Comparison of ENCODE assay signal across 1 cellular context in the genomic region with DNA sequence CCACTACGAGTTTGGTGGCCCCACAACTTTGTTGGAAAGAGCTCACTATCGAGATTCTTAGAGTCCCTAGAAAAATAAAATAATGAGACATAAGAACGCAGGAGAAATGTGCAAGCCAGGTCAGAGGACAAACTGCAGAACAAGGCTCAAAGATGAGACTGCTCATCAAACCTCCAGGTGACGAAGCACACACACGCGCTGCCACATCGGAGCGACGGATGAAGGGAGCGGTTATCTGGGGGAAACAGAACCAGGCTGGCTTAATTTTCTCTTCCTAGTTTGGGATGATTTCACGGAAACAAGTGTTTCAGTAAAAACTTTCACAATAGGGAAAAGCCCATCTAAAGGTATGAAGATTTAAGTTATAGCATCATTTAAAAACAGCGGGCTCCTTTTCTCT.
TF ChIP-seq lines count a peak whose summit lies in the region.

No MANE protein-coding gene starts in this region.

TF ChIP-seq in K562, 482 proteins besides CTCF, POLR2A, EP300 and RAD21:
- TF ChIP-seq, protein P1, sequence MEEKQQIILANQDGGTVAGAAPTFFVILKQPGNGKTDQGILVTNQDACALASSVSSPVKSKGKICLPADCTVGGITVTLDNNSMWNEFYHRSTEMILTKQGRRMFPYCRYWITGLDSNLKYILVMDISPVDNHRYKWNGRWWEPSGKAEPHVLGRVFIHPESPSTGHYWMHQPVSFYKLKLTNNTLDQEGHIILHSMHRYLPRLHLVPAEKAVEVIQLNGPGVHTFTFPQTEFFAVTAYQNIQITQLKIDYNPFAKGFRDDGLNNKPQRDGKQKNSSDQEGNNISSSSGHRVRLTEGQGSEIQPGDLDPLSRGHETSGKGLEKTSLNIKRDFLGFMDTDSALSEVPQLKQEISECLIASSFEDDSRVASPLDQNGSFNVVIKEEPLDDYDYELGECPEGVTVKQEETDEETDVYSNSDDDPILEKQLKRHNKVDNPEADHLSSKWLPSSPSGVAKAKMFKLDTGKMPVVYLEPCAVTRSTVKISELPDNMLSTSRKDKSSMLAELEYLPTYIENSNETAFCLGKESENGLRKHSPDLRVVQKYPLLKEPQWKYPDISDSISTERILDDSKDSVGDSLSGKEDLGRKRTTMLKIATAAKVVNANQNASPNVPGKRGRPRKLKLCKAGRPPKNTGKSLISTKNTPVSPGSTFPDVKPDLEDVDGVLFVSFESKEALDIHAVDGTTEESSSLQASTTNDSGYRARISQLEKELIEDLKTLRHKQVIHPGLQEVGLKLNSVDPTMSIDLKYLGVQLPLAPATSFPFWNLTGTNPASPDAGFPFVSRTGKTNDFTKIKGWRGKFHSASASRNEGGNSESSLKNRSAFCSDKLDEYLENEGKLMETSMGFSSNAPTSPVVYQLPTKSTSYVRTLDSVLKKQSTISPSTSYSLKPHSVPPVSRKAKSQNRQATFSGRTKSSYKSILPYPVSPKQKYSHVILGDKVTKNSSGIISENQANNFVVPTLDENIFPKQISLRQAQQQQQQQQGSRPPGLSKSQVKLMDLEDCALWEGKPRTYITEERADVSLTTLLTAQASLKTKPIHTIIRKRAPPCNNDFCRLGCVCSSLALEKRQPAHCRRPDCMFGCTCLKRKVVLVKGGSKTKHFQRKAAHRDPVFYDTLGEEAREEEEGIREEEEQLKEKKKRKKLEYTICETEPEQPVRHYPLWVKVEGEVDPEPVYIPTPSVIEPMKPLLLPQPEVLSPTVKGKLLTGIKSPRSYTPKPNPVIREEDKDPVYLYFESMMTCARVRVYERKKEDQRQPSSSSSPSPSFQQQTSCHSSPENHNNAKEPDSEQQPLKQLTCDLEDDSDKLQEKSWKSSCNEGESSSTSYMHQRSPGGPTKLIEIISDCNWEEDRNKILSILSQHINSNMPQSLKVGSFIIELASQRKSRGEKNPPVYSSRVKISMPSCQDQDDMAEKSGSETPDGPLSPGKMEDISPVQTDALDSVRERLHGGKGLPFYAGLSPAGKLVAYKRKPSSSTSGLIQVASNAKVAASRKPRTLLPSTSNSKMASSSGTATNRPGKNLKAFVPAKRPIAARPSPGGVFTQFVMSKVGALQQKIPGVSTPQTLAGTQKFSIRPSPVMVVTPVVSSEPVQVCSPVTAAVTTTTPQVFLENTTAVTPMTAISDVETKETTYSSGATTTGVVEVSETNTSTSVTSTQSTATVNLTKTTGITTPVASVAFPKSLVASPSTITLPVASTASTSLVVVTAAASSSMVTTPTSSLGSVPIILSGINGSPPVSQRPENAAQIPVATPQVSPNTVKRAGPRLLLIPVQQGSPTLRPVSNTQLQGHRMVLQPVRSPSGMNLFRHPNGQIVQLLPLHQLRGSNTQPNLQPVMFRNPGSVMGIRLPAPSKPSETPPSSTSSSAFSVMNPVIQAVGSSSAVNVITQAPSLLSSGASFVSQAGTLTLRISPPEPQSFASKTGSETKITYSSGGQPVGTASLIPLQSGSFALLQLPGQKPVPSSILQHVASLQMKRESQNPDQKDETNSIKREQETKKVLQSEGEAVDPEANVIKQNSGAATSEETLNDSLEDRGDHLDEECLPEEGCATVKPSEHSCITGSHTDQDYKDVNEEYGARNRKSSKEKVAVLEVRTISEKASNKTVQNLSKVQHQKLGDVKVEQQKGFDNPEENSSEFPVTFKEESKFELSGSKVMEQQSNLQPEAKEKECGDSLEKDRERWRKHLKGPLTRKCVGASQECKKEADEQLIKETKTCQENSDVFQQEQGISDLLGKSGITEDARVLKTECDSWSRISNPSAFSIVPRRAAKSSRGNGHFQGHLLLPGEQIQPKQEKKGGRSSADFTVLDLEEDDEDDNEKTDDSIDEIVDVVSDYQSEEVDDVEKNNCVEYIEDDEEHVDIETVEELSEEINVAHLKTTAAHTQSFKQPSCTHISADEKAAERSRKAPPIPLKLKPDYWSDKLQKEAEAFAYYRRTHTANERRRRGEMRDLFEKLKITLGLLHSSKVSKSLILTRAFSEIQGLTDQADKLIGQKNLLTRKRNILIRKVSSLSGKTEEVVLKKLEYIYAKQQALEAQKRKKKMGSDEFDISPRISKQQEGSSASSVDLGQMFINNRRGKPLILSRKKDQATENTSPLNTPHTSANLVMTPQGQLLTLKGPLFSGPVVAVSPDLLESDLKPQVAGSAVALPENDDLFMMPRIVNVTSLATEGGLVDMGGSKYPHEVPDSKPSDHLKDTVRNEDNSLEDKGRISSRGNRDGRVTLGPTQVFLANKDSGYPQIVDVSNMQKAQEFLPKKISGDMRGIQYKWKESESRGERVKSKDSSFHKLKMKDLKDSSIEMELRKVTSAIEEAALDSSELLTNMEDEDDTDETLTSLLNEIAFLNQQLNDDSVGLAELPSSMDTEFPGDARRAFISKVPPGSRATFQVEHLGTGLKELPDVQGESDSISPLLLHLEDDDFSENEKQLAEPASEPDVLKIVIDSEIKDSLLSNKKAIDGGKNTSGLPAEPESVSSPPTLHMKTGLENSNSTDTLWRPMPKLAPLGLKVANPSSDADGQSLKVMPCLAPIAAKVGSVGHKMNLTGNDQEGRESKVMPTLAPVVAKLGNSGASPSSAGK (IDR thresholded peaks at IDR 0.05) = peak; percentile 51
- TF ChIP-seq, protein P2, sequence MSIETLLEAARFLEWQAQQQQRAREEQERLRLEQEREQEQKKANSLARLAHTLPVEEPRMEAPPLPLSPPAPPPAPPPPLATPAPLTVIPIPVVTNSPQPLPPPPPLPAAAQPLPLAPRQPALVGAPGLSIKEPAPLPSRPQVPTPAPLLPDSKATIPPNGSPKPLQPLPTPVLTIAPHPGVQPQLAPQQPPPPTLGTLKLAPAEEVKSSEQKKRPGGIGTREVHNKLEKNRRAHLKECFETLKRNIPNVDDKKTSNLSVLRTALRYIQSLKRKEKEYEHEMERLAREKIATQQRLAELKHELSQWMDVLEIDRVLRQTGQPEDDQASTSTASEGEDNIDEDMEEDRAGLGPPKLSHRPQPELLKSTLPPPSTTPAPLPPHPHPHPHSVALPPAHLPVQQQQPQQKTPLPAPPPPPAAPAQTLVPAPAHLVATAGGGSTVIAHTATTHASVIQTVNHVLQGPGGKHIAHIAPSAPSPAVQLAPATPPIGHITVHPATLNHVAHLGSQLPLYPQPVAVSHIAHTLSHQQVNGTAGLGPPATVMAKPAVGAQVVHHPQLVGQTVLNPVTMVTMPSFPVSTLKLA (conservative IDR thresholded peaks at IDR 0.05) = 0 out of 4 replicates have a peak, but pooled peaks of 1 of the 2 experiments have one; percentile 24
- TF ChIP-seq NCOR1 (IDR thresholded peaks at IDR 0.05) = peak; percentile 31; the same call in 1 of the 2 replicates
- TF ChIP-seq TCF3 (CRISPR knock-in tag; IDR thresholded peaks at IDR 0.05) = peak; percentile 71
- TF ChIP-seq, protein P3, sequence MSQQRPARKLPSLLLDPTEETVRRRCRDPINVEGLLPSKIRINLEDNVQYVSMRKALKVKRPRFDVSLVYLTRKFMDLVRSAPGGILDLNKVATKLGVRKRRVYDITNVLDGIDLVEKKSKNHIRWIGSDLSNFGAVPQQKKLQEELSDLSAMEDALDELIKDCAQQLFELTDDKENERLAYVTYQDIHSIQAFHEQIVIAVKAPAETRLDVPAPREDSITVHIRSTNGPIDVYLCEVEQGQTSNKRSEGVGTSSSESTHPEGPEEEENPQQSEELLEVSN (IDR thresholded peaks at IDR 0.05; ENCODE audit: borderline replicate concordance in 1 of 2, extremely low read depth in 1 of 2, insufficient read depth in 1 of 2, insufficient read length in 1 of 2, low read depth in 1 of 2, low read length in 1 of 2, poor library complexity in 1 of 2, severe bottlenecking in 1 of 2) = peak in 1 of 2 experiments; percentile 56
- TF ChIP-seq CBFA2T2 (conservative IDR thresholded peaks at IDR 0.05) = peak; percentile 31; the same call in 1 of the 2 replicates
- TF ChIP-seq, protein P4, sequence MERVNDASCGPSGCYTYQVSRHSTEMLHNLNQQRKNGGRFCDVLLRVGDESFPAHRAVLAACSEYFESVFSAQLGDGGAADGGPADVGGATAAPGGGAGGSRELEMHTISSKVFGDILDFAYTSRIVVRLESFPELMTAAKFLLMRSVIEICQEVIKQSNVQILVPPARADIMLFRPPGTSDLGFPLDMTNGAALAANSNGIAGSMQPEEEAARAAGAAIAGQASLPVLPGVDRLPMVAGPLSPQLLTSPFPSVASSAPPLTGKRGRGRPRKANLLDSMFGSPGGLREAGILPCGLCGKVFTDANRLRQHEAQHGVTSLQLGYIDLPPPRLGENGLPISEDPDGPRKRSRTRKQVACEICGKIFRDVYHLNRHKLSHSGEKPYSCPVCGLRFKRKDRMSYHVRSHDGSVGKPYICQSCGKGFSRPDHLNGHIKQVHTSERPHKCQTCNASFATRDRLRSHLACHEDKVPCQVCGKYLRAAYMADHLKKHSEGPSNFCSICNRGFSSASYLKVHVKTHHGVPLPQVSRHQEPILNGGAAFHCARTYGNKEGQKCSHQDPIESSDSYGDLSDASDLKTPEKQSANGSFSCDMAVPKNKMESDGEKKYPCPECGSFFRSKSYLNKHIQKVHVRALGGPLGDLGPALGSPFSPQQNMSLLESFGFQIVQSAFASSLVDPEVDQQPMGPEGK (CRISPR knock-in tag; IDR thresholded peaks at IDR 0.05; ENCODE audit: borderline replicate concordance) = no peak
- TF ChIP-seq, protein P5, sequence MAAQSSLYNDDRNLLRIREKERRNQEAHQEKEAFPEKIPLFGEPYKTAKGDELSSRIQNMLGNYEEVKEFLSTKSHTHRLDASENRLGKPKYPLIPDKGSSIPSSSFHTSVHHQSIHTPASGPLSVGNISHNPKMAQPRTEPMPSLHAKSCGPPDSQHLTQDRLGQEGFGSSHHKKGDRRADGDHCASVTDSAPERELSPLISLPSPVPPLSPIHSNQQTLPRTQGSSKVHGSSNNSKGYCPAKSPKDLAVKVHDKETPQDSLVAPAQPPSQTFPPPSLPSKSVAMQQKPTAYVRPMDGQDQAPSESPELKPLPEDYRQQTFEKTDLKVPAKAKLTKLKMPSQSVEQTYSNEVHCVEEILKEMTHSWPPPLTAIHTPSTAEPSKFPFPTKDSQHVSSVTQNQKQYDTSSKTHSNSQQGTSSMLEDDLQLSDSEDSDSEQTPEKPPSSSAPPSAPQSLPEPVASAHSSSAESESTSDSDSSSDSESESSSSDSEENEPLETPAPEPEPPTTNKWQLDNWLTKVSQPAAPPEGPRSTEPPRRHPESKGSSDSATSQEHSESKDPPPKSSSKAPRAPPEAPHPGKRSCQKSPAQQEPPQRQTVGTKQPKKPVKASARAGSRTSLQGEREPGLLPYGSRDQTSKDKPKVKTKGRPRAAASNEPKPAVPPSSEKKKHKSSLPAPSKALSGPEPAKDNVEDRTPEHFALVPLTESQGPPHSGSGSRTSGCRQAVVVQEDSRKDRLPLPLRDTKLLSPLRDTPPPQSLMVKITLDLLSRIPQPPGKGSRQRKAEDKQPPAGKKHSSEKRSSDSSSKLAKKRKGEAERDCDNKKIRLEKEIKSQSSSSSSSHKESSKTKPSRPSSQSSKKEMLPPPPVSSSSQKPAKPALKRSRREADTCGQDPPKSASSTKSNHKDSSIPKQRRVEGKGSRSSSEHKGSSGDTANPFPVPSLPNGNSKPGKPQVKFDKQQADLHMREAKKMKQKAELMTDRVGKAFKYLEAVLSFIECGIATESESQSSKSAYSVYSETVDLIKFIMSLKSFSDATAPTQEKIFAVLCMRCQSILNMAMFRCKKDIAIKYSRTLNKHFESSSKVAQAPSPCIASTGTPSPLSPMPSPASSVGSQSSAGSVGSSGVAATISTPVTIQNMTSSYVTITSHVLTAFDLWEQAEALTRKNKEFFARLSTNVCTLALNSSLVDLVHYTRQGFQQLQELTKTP (IDR thresholded peaks at IDR 0.05; ENCODE audit: low read depth in 1 of 2, partially characterized antibody in 2 of 2) = no peak
- no peak for TF ChIP-seq RBM17 (IDR thresholded peaks at IDR 0.05; ENCODE audit: borderline replicate concordance, low read depth, low read length)
- no peak for TF ChIP-seq PPARD (CRISPR knock-in tag; IDR thresholded peaks at IDR 0.05)
- 0 out of 2 replicates have a peak, but pooled peaks have one; percentile 17 for TF ChIP-seq L3MBTL2 (IDR thresholded peaks at IDR 0.05)
- peak; percentile 65 for TF ChIP-seq ARID1B (IDR thresholded peaks at IDR 0.05)
- TF ChIP-seq RCOR1 (IDR thresholded peaks at IDR 0.05; ENCODE audit: borderline replicate concordance in 1 of 2, low read depth in 2 of 2, low read length in 2 of 2) = 0 out of 4 replicates have a peak, but pooled peaks of 1 of the 2 experiments have one; percentile 27
- TF ChIP-seq TAL1 (IDR thresholded peaks at IDR 0.05) = peak; percentile 38; the same call in 1 of the 2 replicates
- peak; percentile 61 for TF ChIP-seq CBFA2T3 (IDR thresholded peaks at IDR 0.05)
